Comparison of ENCODE assay signal across 2 cellular contexts in the genomic region with DNA sequence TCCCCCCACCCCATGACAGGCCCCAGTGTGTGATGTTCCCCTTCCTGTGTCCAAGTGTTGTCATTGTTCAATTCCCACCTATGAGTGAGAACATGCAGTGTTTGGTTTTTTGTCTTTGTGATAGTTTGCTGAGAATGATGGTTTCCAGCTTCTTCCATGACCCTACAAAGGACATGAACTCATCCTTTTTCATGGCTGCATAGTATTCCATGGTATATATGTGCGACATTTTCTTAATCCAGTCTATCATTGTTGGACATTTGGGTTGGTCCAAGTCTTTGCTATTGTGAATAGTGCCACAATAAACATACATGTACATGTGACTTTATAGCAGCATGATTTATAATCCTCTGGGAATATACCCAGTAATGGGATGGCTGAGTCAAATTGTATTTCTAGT.
DNase-seq lines count a peak whose midpoint lies in the region; ATAC-seq, FAIRE-seq and TF ChIP-seq lines count a peak whose summit lies in the region.
"Not testable (repeated sequence)": the region's sequence is repeated elsewhere in the genome, so short reads cannot be mapped to it uniquely, and the experiment has no call there.

No MANE protein-coding gene starts in this region.

- not testable (repeated sequence) for H3K4me3 ChIP-seq in HEK293 (ENCODE audit: low read depth, low read length); K562

- not testable (repeated sequence) for H3K4me2 ChIP-seq in K562 (ENCODE audit: insufficient read depth, low read length)

- H3K36me3 ChIP-seq in HEK293 (ENCODE audit: control insufficient read depth in 2 of 2, insufficient read depth in 1 of 2, low read length in 2 of 2); K562 (ENCODE audit: control insufficient read depth, insufficient read depth, low read length): not testable (repeated sequence)

- not testable (repeated sequence) for H3K4me1 ChIP-seq in HEK293 (ENCODE audit: control insufficient read depth, insufficient read depth, low read length); K562 (replicated peaks in 1 of 2; ENCODE audit: control insufficient read depth in 2 of 2, insufficient read depth in 2 of 2, low read length in 2 of 2)

- not testable (repeated sequence) for H3K27ac ChIP-seq in HEK293 (ENCODE audit: extremely low read depth, low read depth, low read length); K562 (ENCODE audit: extremely low read depth, low read depth, low read length)

- not testable (repeated sequence) for H3K9me1 ChIP-seq in K562 (ENCODE audit: control insufficient read depth, insufficient read depth, low read length)

- not testable (repeated sequence) for H2AFZ ChIP-seq in K562 (ENCODE audit: low read depth, low read length)

- POLR2A ChIA-PET in HEK293 (lab: Yijun Ruan, JAX); K562 (lab: Yijun Ruan, JAX): not testable (repeated sequence)

- FAIRE-seq in K562 (lab: Jason Lieb, UNC) = not testable (repeated sequence)

- H3K27me3 ChIP-seq in K562 (ENCODE audit: control insufficient read depth in 2 of 2, insufficient read depth in 2 of 2, low read length in 2 of 2) = not testable (repeated sequence)

- not testable (repeated sequence) for H3K79me2 ChIP-seq in K562 (ENCODE audit: control insufficient read depth, insufficient read depth, low read length)

- in situ Hi-C loops in K562 (cut with MboI) = not testable (repeated sequence)

- not testable (repeated sequence) for H3K9ac ChIP-seq in K562 (ENCODE audit: insufficient read depth in 1 of 2, low read depth in 2 of 2, low read length in 2 of 2)

- H4K20me1 ChIP-seq in K562 (replicated peaks; ENCODE audit: control insufficient read depth, insufficient read depth, low read length) = not testable (repeated sequence)

- 0% methylated on average over 1 of the region's 1 CpG for WGBS in K562 (ENCODE audit: insufficient coverage, low coverage, missing lambda C conversion rate)

- intact Hi-C loops in K562 (cut with micrococcal nuclease) = not testable (repeated sequence)

- not testable (repeated sequence) for TF ChIP-seq POLR2A in K562 (conservative IDR thresholded peaks at IDR 0.05)

- not testable (repeated sequence) for DNase-seq in K562 (ENCODE audit: extremely low read depth in 1 of 4, low spot score in 3 of 4)

- not testable (repeated sequence) for TF ChIP-seq CTCF in HEK293 (tag by site-specific recombination; IDR thresholded peaks at IDR 0.05); K562 (IDR thresholded peaks at IDR 0.05 in 2 of 3, conservative IDR thresholded peaks at IDR 0.05 in 1 of 3; ENCODE audit: insufficient read depth in 2 of 3, low read depth in 1 of 3, low read length in 3 of 3)

- not testable (repeated sequence) for TF ChIP-seq RAD21 in K562 (CRISPR knock-in tag; conservative IDR thresholded peaks at IDR 0.05 in 1 of 2, IDR thresholded peaks at IDR 0.05 in 1 of 2)

- not testable (repeated sequence) for TF ChIP-seq EP300 in K562 (IDR thresholded peaks at IDR 0.05; ENCODE audit: low read length)

- ATAC-seq in K562 = not testable (repeated sequence)

- not testable (repeated sequence) for BruUV-seq in K562 (replicated peaks; lab: Mats Ljungman, UMichigan)

- CTCF ChIA-PET in HEK293 (lab: Yijun Ruan, JAX); K562 (lab: Yijun Ruan, JAX; ENCODE audit: low intra/inter-chr PET ratio): not testable (repeated sequence)

- not testable (repeated sequence) for H3K9me3 ChIP-seq in HEK293 (ENCODE audit: control insufficient read depth, insufficient read depth, low read depth, low read length); K562 (replicated peaks; ENCODE audit: control insufficient read depth, insufficient read depth, low read depth, low read length)

TF ChIP-seq in HEK293, 187 proteins besides CTCF, POLR2A, EP300 and RAD21:
- TF ChIP-seq ZNF146 (tag by site-specific recombination; IDR thresholded peaks at IDR 0.05) = peak; percentile 84

TF ChIP-seq in K562, 482 proteins besides CTCF, POLR2A, EP300 and RAD21:
- TF ChIP-seq ZNF146 (CRISPR knock-in tag; IDR thresholded peaks at IDR 0.05; ENCODE audit: unreplicated experiment) = peak; percentile 80
